19 cellular contexts compared by ENCODE assay signal in genomic region chr3:57917611-57918010, GRCh38.
DNase-seq lines count a peak whose midpoint lies in the region; ATAC-seq and TF ChIP-seq lines count a peak whose summit lies in the region.
"Had no signal": no experiment of that assay in that cellular context is flagged by ENCODE, and none has a peak within 500 bp of the region (broad histone marks: within the 10 kb centered on the region; RNA-seq: fewer than 3 reads in every experiment).

No MANE protein-coding gene starts in this region.

- no peak for ATAC-seq in GM18873 (IDR thresholded peaks at IDR 0.05; ENCODE audit: low FRiP score, unreplicated experiment)
- no peak for ATAC-seq in GM21786 (IDR thresholded peaks at IDR 0.05; ENCODE audit: unreplicated experiment)
- ATAC-seq in GM18870 (IDR thresholded peaks at IDR 0.05; ENCODE audit: unreplicated experiment): no peak
- ATAC-seq: effector memory CD8-positive, alpha-beta T cell; HCT116; lower lobe of right lung; natural killer cell treated with Interleukin-12 subunit alpha and Interleukin-12 subunit beta and Interleukin-15 and Interleukin-18, amount 100 ng/mL, for 72 hours; Right ventricle myocardium inferior had no signal

- peak overlapping the region in 11 of 21 experiments; percentile 1 to 66 (median 30) for H3K27ac ChIP-seq in skin epidermis
- H3K27ac ChIP-seq: lower lobe of right lung had no signal

- H3K4me3 ChIP-seq in fibroblast of the aortic adventitia (ENCODE audit: low read depth, low read length): no peak overlapping the region
- no peak overlapping the region for H3K4me3 ChIP-seq in skin epidermis
- H3K4me3 ChIP-seq: lower lobe of right lung, MG63 had no signal

- DNase-seq in ELR (ENCODE audit: low read depth) (peak; percentile 11), amniotic epithelial cell (ENCODE audit: low read depth) (peak; percentile 75), fibroblast of the aortic adventitia (ENCODE audit: low read depth) (peak; percentile 10)
- no peak for DNase-seq in activated effector memory CD4-positive, alpha-beta T cell treated with anti-CD3 and anti-CD28 coated beads, Interleukin-2, amount 50 U/mL, for 16 hours
- DNase-seq: activated CD4-positive, CD25-positive, alpha-beta regulatory T cell treated with anti-CD3 and anti-CD28 coated beads, Interleukin-2, amount 50 U/mL, for 72 hours; activated naive CD4-positive, alpha-beta T cell treated with anti-CD3 and anti-CD28 coated beads, Interleukin-2, amount 10 ng/mL, durations not matched to agents 7 days and 5 days; AML-193; effector memory CD8-positive, alpha-beta T cell; lower lobe of right lung; NCI-H187 treated with DMSO at 0.1 percent for 48 hours; T-helper 2 cell had no signal

- TF ChIP-seq CTCF in fibroblast of the aortic adventitia (IDR thresholded peaks at IDR 0.05; ENCODE audit: insufficient read depth, low read length): no peak
